In genomic region chr4:189362364-189362763, GRCh38 we compare ENCODE assay signal across 22 cellular contexts.
"Had no signal": no experiment of that assay in that cellular context is flagged by ENCODE, and none has a peak within 500 bp of the region (broad histone marks: within the 10 kb centered on the region; RNA-seq: fewer than 3 reads in every experiment).

No MANE protein-coding gene starts in this region.

- DNase-seq: effector memory CD8-positive, alpha-beta T cell; immature natural killer cell; left cardiac atrium; left ventricle myocardium inferior; lower lobe of right lung; midbrain; occipital lobe; pancreas; right cardiac atrium; stimulated activated CD4-positive, alpha-beta T cell treated with anti-CD3 and anti-CD28 coated beads, Interleukin-2, amount 100 ng/mL, for 48 hours; stimulated activated naive CD8-positive, alpha-beta T cell treated with anti-CD3 and anti-CD28 coated beads, Interleukin-15, Interleukin-2, amounts not matched to agents 100 U/mL and 50 U/mL, for 24 hours; tibial artery had no signal

- ATAC-seq: effector memory CD8-positive, alpha-beta T cell; gastroesophageal sphincter; left cardiac atrium; natural killer cell treated with Interleukin-12 subunit alpha and Interleukin-12 subunit beta and Interleukin-15 and Interleukin-18, amount 100 ng/mL, for 72 hours; pancreas; right cardiac atrium; stimulated activated effector memory CD8-positive, alpha-beta T cell treated with anti-CD3 and anti-CD28 coated beads, Interleukin-12 subunit alpha, Interleukin-12 subunit beta, amount 100 ng/mL, for 72 hours; stimulated activated naive CD8-positive, alpha-beta T cell treated with anti-CD3 and anti-CD28 coated beads, Interleukin-15, Interleukin-2, amounts not matched to agents 100 U/mL and 50 U/mL, for 24 hours had no signal

- H3K27ac ChIP-seq: epithelial cell of prostate, esophagus muscularis mucosa, gastroesophageal sphincter, left ventricle myocardium inferior, lower lobe of right lung, neural progenitor cell, pancreas, suprapubic skin, tibial artery had no signal

- H3K9me3 ChIP-seq: esophagus muscularis mucosa, gastroesophageal sphincter, left ventricle myocardium inferior, lower lobe of right lung, pancreas, tibial artery had no signal

- H3K4me3 ChIP-seq: esophagus muscularis mucosa, gastroesophageal sphincter, left ventricle myocardium inferior, lower lobe of right lung, neural progenitor cell, pancreas, smooth muscle cell, suprapubic skin, tibial artery had no signal

- H3K9ac ChIP-seq: neural progenitor cell had no signal

- H3K4me2 ChIP-seq: neural progenitor cell, smooth muscle cell had no signal

- H2AFZ ChIP-seq: neural progenitor cell had no signal

- H3K27me3 ChIP-seq: esophagus muscularis mucosa, gastroesophageal sphincter, neural progenitor cell, pancreas, suprapubic skin, tibial artery had no signal

- H3K4me1 ChIP-seq: esophagus muscularis mucosa, gastroesophageal sphincter, left ventricle myocardium inferior, lower lobe of right lung, neural progenitor cell, pancreas, suprapubic skin, tibial artery had no signal

- FAIRE-seq: colon, keratinocyte, pancreas had no signal

- H3K36me3 ChIP-seq: esophagus muscularis mucosa, gastroesophageal sphincter, left ventricle myocardium inferior, lower lobe of right lung, neural progenitor cell, pancreas, suprapubic skin, tibial artery had no signal
